Comparison of ENCODE assay signal across 31 cellular contexts in the genomic region with DNA sequence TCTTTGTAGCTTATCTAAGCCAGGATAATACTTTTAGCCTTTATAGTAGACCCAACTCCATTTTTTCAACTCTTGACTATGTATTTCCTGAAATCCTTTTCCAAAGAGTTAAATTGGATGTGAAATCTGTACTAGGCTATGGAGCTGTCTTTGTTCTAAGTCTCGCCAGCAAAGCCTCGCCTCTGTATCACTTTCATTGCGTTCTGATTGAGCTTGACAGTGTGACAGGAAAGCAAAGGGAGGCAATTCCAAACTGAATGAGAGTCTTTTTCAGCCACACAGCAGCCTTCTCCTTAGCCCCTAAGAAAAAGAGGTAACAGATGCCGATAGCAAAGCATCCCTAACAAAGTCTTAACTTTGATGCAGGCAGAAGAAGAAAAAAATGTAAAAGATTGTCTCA.
"Had no signal": no experiment of that assay in that cellular context is flagged by ENCODE, and none has a peak within 500 bp of the region (broad histone marks: within the 10 kb centered on the region; RNA-seq: fewer than 3 reads in every experiment).

No MANE protein-coding gene starts in this region.

- H3K4me3 ChIP-seq: cardiac muscle cell, MG63 had no signal

- H3K27ac Mint-ChIP-seq: activated CD4-positive, alpha-beta T cell treated with anti-CD3 and anti-CD28 coated beads, Interleukin-2, amount 10 ng/mL, durations not matched to agents 24 days and 14 days; activated CD8-positive, alpha-beta T cell treated with anti-CD3 and anti-CD28 coated beads for 36 hours; activated naive CD8-positive, alpha-beta T cell treated with anti-CD3 and anti-CD28 coated beads for 36 hours; activated T-cell treated with anti-CD3 and anti-CD28 coated beads, Interleukin-2, amount 50 U/mL, for 72 hours; activated T-helper 17 cell treated with anti-CD3 and anti-CD28 coated beads, Interleukin-2, amount 50 U/mL, for 72 hours had no signal

- H3K9me3 Mint-ChIP-seq: activated CD4-positive, alpha-beta T cell treated with anti-CD3 and anti-CD28 coated beads, Interleukin-2, amount 10 ng/mL, durations not matched to agents 24 days and 14 days; activated CD8-positive, alpha-beta T cell treated with anti-CD3 and anti-CD28 coated beads for 36 hours; activated naive CD8-positive, alpha-beta T cell treated with anti-CD3 and anti-CD28 coated beads for 36 hours had no signal

- H3K27me3 Mint-ChIP-seq: central memory CD8-positive, alpha-beta T cell had no signal

- H3K27ac ChIP-seq: cardiac muscle cell had no signal

- H3K4me1 Mint-ChIP-seq: activated CD4-positive, alpha-beta T cell treated with anti-CD3 and anti-CD28 coated beads, Interleukin-2, amount 10 ng/mL, durations not matched to agents 24 days and 14 days; activated naive CD8-positive, alpha-beta T cell treated with anti-CD3 and anti-CD28 coated beads for 36 hours; activated T-helper 17 cell treated with anti-CD3 and anti-CD28 coated beads, Interleukin-2, amount 50 U/mL, for 72 hours; central memory CD8-positive, alpha-beta T cell had no signal

- H3K4me3 Mint-ChIP-seq: activated CD4-positive, alpha-beta T cell treated with anti-CD3 and anti-CD28 coated beads, Interleukin-2, amount 10 ng/mL, durations not matched to agents 24 days and 14 days; activated CD8-positive, alpha-beta T cell treated with anti-CD3 and anti-CD28 coated beads for 36 hours; activated naive CD8-positive, alpha-beta T cell treated with anti-CD3 and anti-CD28 coated beads for 36 hours; activated T-cell treated with anti-CD3 and anti-CD28 coated beads, Interleukin-2, amount 50 U/mL, for 72 hours; activated T-helper 17 cell treated with anti-CD3 and anti-CD28 coated beads, Interleukin-2, amount 50 U/mL, for 72 hours; central memory CD8-positive, alpha-beta T cell had no signal

- DNase-seq: activated CD4-positive, alpha-beta T cell treated with anti-CD3 and anti-CD28 coated beads, Interleukin-2, amount 10 ng/mL, durations not matched to agents 24 days and 14 days; activated CD4-positive, alpha-beta T cell treated with anti-CD3 and anti-CD28 coated beads, Interleukin-2, amount 50 U/mL, for 4 hours; activated CD8-positive, alpha-beta T cell treated with anti-CD3 and anti-CD28 coated beads for 36 hours; activated effector memory CD4-positive, alpha-beta T cell treated with anti-CD3 and anti-CD28 coated beads, Interleukin-2, amount 50 U/mL, for 16 hours; activated naive CD4-positive, alpha-beta T cell; activated naive CD4-positive, alpha-beta T cell treated with anti-CD3 and anti-CD28 coated beads, Interleukin-2, amount 50 U/mL, for 16 hours; activated naive CD8-positive, alpha-beta T cell treated with anti-CD3 and anti-CD28 coated beads for 36 hours; activated T-cell treated with anti-CD3 and anti-CD28 coated beads, Interleukin-2, amount 50 U/mL, for 1 hour; activated T-cell treated with anti-CD3 and anti-CD28 coated beads, Interleukin-2, amount 50 U/mL, for 72 hours; amniotic stem cell; aorta; Kasumi-1; MG63; NCI-H1048; NCI-H1105 treated with DMSO at 0.1 percent for 48 hours; NCI-H1436; NCI-H1694; NCI-H1930; NCI-H2081 treated with DMSO at 0.1 percent for 48 hours; NCI-H226; NCI-H446 treated with DMSO at 0.1 percent for 48 hours; NCI-H524; NCI-H69; OCI-M1; Right ventricle myocardium superior; SW 1271; T-helper 1 cell; T1000 had no signal

- H3K27me3 ChIP-seq: cardiac muscle cell, MG63 had no signal

- H3K36me3 Mint-ChIP-seq: activated naive CD8-positive, alpha-beta T cell treated with anti-CD3 and anti-CD28 coated beads for 36 hours had no signal

- ATAC-seq: activated CD8-positive, alpha-beta T cell treated with anti-CD3 and anti-CD28 coated beads for 36 hours; activated T-cell treated with anti-CD3 and anti-CD28 coated beads, Interleukin-2, amount 50 U/mL, for 72 hours; activated T-helper 17 cell treated with anti-CD3 and anti-CD28 coated beads, Interleukin-2, amount 50 U/mL, for 72 hours had no signal

- H3K9me3 ChIP-seq: MG63 had no signal

- H3K36me3 ChIP-seq: cardiac muscle cell, MG63 had no signal
